In the genomic region with DNA sequence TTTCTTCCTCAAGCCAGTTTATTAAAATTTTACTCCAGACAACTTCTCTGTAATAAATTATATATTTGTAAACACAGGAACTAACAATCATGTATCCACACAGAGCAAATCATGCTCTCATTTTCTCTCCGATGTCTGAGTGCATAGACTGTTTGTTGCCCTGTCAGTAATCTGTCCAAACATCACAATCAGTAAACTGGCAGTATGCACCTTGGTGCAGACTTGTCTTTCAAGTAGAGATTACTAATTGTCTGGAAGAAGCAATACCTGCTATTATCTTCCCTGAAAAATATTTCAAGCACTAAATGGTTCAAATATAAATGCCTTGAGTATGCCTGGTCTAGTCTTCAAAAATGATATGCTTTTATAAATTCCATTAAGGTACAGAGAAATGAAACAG, we compare ENCODE assay signal across 31 cellular contexts.
"Had no signal": no experiment of that assay in that cellular context is flagged by ENCODE, and none has a peak within 500 bp of the region (broad histone marks: within the 10 kb centered on the region; RNA-seq: fewer than 3 reads in every experiment).

No MANE protein-coding gene starts in this region.

- H3K27ac Mint-ChIP-seq: naive thymus-derived CD4-positive, alpha-beta T cell; natural killer cell; nephron; progenitor cell of endocrine pancreas; stimulated activated memory B cell treated with anti-CD40 and anti-IgM and Interleukin-4, amounts not matched to agents 10 μg/mL and 1 μg/mL and 100 μg/mL, for 72 hours; stimulated activated naive CD8-positive, alpha-beta T cell treated with anti-CD3 and anti-CD28 coated beads, Interleukin-15, amount 100 ng/mL, for 72 hours; type B pancreatic cell had no signal

- H3K27ac ChIP-seq: ovary, parathyroid adenoma, psoas muscle, right lobe of liver, sigmoid colon, suprapubic skin, testis, tibial artery, transverse colon, upper lobe of right lung, uterus had no signal

- H3K4me3 Mint-ChIP-seq: naive thymus-derived CD4-positive, alpha-beta T cell; natural killer cell; nephron; neural crest cell; stimulated activated memory B cell treated with anti-CD40 and anti-IgM and Interleukin-4, amounts not matched to agents 10 μg/mL and 1 μg/mL and 100 μg/mL, for 72 hours; stimulated activated naive CD8-positive, alpha-beta T cell treated with anti-CD3 and anti-CD28 coated beads, Interleukin-15, amount 100 ng/mL, for 72 hours; type B pancreatic cell had no signal

- H3K4me1 ChIP-seq: parathyroid adenoma, psoas muscle, right lobe of liver, sigmoid colon, suprapubic skin, testis, tibial artery, transverse colon, upper lobe of right lung, uterus had no signal

- DNase-seq: naive thymus-derived CD4-positive, alpha-beta T cell; natural killer cell; occipital lobe; ovary; posterior cingulate gyrus; psoas muscle; right cardiac atrium; right lobe of liver; sigmoid colon; small intestine; stimulated activated CD4-positive, alpha-beta T cell treated with anti-CD3 and anti-CD28 coated beads, Interleukin-15, amount 100 ng/mL, for 24 hours; stimulated activated CD4-positive, alpha-beta T cell treated with anti-CD3 and anti-CD28 coated beads, Interleukin-2, amount 100 ng/mL, for 24 hours; stimulated activated CD4-positive, alpha-beta T cell treated with anti-CD3 and anti-CD28 coated beads, Interleukin-4, amount 100 ng/mL, for 1 hour; stimulated activated CD4-positive, alpha-beta T cell treated with anti-CD3 and anti-CD28 coated beads, Interleukin-4, amount 100 ng/mL, for 4 hours; stimulated activated CD8-positive, alpha-beta memory T cell treated with anti-CD3 and anti-CD28 coated beads, Interleukin-4, amount 100 ng/mL, for 48 hours; stimulated activated naive CD4-positive, alpha-beta T cell; stimulated activated naive CD8-positive, alpha-beta T cell treated with anti-CD3 and anti-CD28 coated beads, Interleukin-15, amount 100 ng/mL, for 72 hours; stimulated activated naive CD8-positive, alpha-beta T cell treated with anti-CD3 and anti-CD28 coated beads, Interleukin-15, Interleukin-2, amounts not matched to agents 100 U/mL and 50 U/mL, for 24 hours; substantia nigra; testis; tibial artery; transverse colon; upper lobe of right lung; uterus had no signal

- H3K27me3 ChIP-seq: ovary, right lobe of liver, sigmoid colon, suprapubic skin, testis, tibial artery, transverse colon, upper lobe of right lung, uterus had no signal

- H3K79me2 ChIP-seq: parathyroid adenoma had no signal

- H3K9me3 Mint-ChIP-seq: nephron; neural crest cell; stimulated activated memory B cell treated with anti-CD40 and anti-IgM and Interleukin-4, amounts not matched to agents 10 μg/mL and 1 μg/mL and 100 μg/mL, for 72 hours; stimulated activated naive CD8-positive, alpha-beta T cell treated with anti-CD3 and anti-CD28 coated beads, Interleukin-15, amount 100 ng/mL, for 72 hours; type B pancreatic cell had no signal

- H3K36me3 ChIP-seq: ovary, right lobe of liver, sigmoid colon, suprapubic skin, tibial artery, transverse colon, upper lobe of right lung, uterus had no signal

- H3K4me3 ChIP-seq: ovary, psoas muscle, right lobe of liver, sigmoid colon, suprapubic skin, testis, tibial artery, transverse colon, upper lobe of right lung, uterus had no signal

- H3K36me3 Mint-ChIP-seq: naive thymus-derived CD4-positive, alpha-beta T cell; natural killer cell; stimulated activated memory B cell treated with anti-CD40 and anti-IgM and Interleukin-4, amounts not matched to agents 10 μg/mL and 1 μg/mL and 100 μg/mL, for 72 hours; type B pancreatic cell had no signal

- H2AFZ ChIP-seq: parathyroid adenoma had no signal

- H3K9me3 ChIP-seq: ovary, psoas muscle, right lobe of liver, sigmoid colon, suprapubic skin, testis, tibial artery, transverse colon, upper lobe of right lung, uterus had no signal

- H3K4me1 Mint-ChIP-seq: naive thymus-derived CD4-positive, alpha-beta T cell; natural killer cell; nephron; neural crest cell; stimulated activated memory B cell treated with anti-CD40 and anti-IgM and Interleukin-4, amounts not matched to agents 10 μg/mL and 1 μg/mL and 100 μg/mL, for 72 hours; stimulated activated naive CD8-positive, alpha-beta T cell treated with anti-CD3 and anti-CD28 coated beads, Interleukin-15, amount 100 ng/mL, for 72 hours had no signal

- H3K27me3 Mint-ChIP-seq: naive thymus-derived CD4-positive, alpha-beta T cell; progenitor cell of endocrine pancreas; stimulated activated memory B cell treated with anti-CD40 and anti-IgM and Interleukin-4, amounts not matched to agents 10 μg/mL and 1 μg/mL and 100 μg/mL, for 72 hours; stimulated activated naive CD8-positive, alpha-beta T cell treated with anti-CD3 and anti-CD28 coated beads, Interleukin-15, amount 100 ng/mL, for 72 hours; type B pancreatic cell had no signal
